ENCODE assay signal across 13 cellular contexts in the genomic region with DNA sequence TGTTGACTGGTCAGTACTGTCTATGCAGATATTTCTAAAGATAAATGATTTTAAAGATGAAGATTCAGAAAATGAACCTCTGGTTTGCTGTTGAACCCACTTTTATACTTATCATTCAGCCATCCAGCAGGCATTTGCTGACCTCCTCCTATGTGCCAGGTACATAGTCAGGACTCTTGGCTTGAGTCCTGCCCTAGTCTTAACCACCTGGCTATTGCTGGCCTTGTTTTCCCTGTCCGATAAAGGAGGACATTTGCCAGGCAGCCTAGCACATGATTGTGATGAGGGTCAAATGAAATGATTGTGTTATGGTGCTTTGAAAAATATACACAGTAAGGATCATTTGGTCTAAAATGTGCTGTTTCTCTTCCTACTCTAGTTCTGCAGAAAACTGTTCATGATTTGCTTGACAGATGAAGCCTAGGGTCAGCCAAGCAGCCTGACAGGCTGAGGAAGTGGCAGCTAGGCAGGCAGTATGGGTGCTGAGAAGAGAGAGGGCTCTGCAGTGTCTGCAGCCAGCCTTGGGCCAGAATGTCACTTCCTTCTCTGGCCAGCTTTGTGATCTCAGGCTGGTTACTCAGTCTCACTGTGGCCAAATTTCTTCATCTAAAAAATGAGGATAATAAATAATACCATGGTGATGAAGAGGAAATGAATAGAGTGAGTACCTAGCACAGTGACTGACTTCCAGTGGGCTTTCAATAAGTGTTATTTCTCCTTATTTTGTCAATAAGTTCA. TPM values are rescaled to one million over a fixed set of nuclear protein-coding genes. Genes with fewer than 3 reads are reported as not detected.
"Had no signal": no experiment of that assay in that cellular context is flagged by ENCODE, and none has a peak within 500 bp of the region (broad histone marks: within the 10 kb centered on the region; RNA-seq: fewer than 3 reads in every experiment).

No MANE protein-coding gene starts in this region.

- H3K36me3 ChIP-seq: cardiac muscle cell had no signal

- ATAC-seq: activated CD8-positive, alpha-beta T cell treated with anti-CD3 and anti-CD28 coated beads for 36 hours had no signal

- H3K4me3 ChIP-seq: cardiac muscle cell, tibial artery, vagina had no signal

- H3K27ac ChIP-seq: cardiac muscle cell, tibial artery, vagina had no signal

- H3K27me3 ChIP-seq: cardiac muscle cell, tibial artery, vagina had no signal

- DNase-seq: activated CD4-positive, alpha-beta T cell treated with anti-CD3 and anti-CD28 coated beads for 1 hour; activated CD8-positive, alpha-beta T cell treated with anti-CD3 and anti-CD28 coated beads for 36 hours; activated naive CD4-positive, alpha-beta T cell; cortex of kidney; midbrain; retina; small intestine; SW 1271; tibial artery had no signal

- H3K9me3 ChIP-seq: tibial artery, vagina had no signal

RNA-seq across cellular contexts. Expression of a gene that starts 36.3 kb away (rescaled TPM):
- total RNA-seq: activated CD8-positive, alpha-beta T cell treated with anti-CD3 and anti-CD28 coated beads for 36 hours; activated T-helper 1 cell treated with anti-CD3 and anti-CD28 coated beads, Interleukin-12 subunit alpha, Interleukin-12 subunit beta, Interleukin-2, Interleukin-4 antibody, amounts not matched to agents 30 ng/mL and 10 ng/mL and 1 ng/mL, durations not matched to agents 14 hours and 24 hours and 36 hours had no signal
- polyA plus RNA-seq: keratinocyte had no signal
